Comparison of ENCODE assay signal across 1 cellular context in genomic region chr6:38974389-38975133, GRCh38.
TF ChIP-seq lines count a peak whose summit lies in the region.

No MANE protein-coding gene starts in this region.

TF ChIP-seq in HEK293, 187 proteins besides CTCF, POLR2A, EP300 and RAD21 (continued from another document):
- no peak for TF ChIP-seq ZNF555 (tag by site-specific recombination; conservative IDR thresholded peaks at IDR 0.05)
- no peak for TF ChIP-seq ZNF433 (tag by site-specific recombination; IDR thresholded peaks at IDR 0.05; ENCODE audit: low read depth)
- peak; percentile 68 for TF ChIP-seq ZNF398 (tag by site-specific recombination; IDR thresholded peaks at IDR 0.05)
- TF ChIP-seq SP2 (tag by site-specific recombination; IDR thresholded peaks at IDR 0.05) = peak; percentile 52
- no peak for TF ChIP-seq ZNF747 (tag by site-specific recombination; IDR thresholded peaks at IDR 0.05)
- TF ChIP-seq ZNF214 (tag by site-specific recombination; IDR thresholded peaks at IDR 0.05; ENCODE audit: borderline replicate concordance) = no peak; the same call in 1 of the 2 replicates
